In genomic region chr2:105421053-105421452, GRCh38 we compare ENCODE assay signal across 14 cellular contexts. TPM values are rescaled to one million over a fixed set of nuclear protein-coding genes. Genes with fewer than 3 reads are reported as not detected.
DNase-seq lines count a peak whose midpoint lies in the region; ATAC-seq and TF ChIP-seq lines count a peak whose summit lies in the region.
"Had no signal": no experiment of that assay in that cellular context is flagged by ENCODE, and none has a peak within 500 bp of the region (broad histone marks: within the 10 kb centered on the region; RNA-seq: fewer than 3 reads in every experiment).

No MANE protein-coding gene starts in this region.

- peak; percentile 24 for ATAC-seq in Right ventricle myocardium inferior

- TF ChIP-seq CTCF in right atrium auricular region (IDR thresholded peaks at IDR 0.05) = no peak
- no peak for TF ChIP-seq CTCF in liver (IDR thresholded peaks at IDR 0.05; ENCODE audit: low read depth, low read length, missing input control)

- no peak overlapping the region for H3K9ac ChIP-seq in liver (ENCODE audit: low read depth in 1 of 2, low read length in 2 of 2)
- H3K9ac ChIP-seq: BLaER1 had no signal

- intact Hi-C loops in Right ventricle myocardium inferior (cut with DNase I) (no loop called here), cardiac septum (cut with DNase I) (no loop called here)

- no peaks in the 10 kb centered on the region for H3K27me3 ChIP-seq in right atrium auricular region
- H3K27me3 ChIP-seq in liver (ENCODE audit: control insufficient read depth in 4 of 4, insufficient read depth in 4 of 4, low read length in 3 of 4) = no peaks in the 10 kb centered on the region
- H3K27me3 ChIP-seq: BLaER1 had no signal

- TF ChIP-seq RAD21 in liver (IDR thresholded peaks at IDR 0.05) = peak; percentile 71 to 72

- no peak for DNase-seq in Right ventricle myocardium inferior (ENCODE audit: missing footprints)
- no peak for DNase-seq in cardiac septum (ENCODE audit: low spot score)
- DNase-seq in right atrium auricular region (ENCODE audit: low spot score) = peak; percentile 26
- DNase-seq in NCI-H2227 (lab: John Stamatoyannopoulos, UW; ENCODE audit: unreplicated experiment) = no peak
- no peak for DNase-seq in GM19240 (ENCODE audit: insufficient read length, low spot score)
- no peak for DNase-seq in Kasumi-1 (lab: John Stamatoyannopoulos, UW)
- DNase-seq: Caco-2; CD8-positive, alpha-beta memory T cell; DND-41; GDM1 had no signal

- no peaks in the 10 kb centered on the region for H3K4me1 ChIP-seq in right atrium auricular region
- peaks cover 2 to 19% (median 12%) of the 10 kb centered on the region in 4 donors for H3K4me1 ChIP-seq in liver (ENCODE audit: control insufficient read depth in 4 of 4, insufficient read depth in 4 of 4, low read length in 3 of 4)
- H3K4me1 ChIP-seq: Caco-2, HAP-1 had no signal

- H3K36me3 ChIP-seq in right atrium auricular region (no peaks in the 10 kb centered on the region), liver (ENCODE audit: control insufficient read depth in 4 of 4, insufficient read depth in 3 of 4, low read depth in 1 of 4, low read length in 3 of 4) (no peaks in the 10 kb centered on the region)
- H3K36me3 ChIP-seq: BLaER1, HAP-1 had no signal

- WGBS in liver = 26% methylated on average over 2 of the region's 2 CpGs

- no peak overlapping the region for H3K27ac ChIP-seq in right atrium auricular region
- H3K27ac ChIP-seq in liver (ENCODE audit: low read depth in 1 of 2, low read length in 2 of 2) = peak overlapping the region; percentile 0 to 46
- H3K27ac ChIP-seq: 22Rv1, BLaER1 had no signal

- H3K9me3 ChIP-seq in right atrium auricular region (no peaks in the 10 kb centered on the region), liver (ENCODE audit: control insufficient read depth in 4 of 4, low read length in 3 of 4) (peaks cover 0 to 4% (median 1%) of the 10 kb centered on the region in 4 donors)
- H3K9me3 ChIP-seq: Caco-2, HAP-1 had no signal

- no peak overlapping the region for H3K4me3 ChIP-seq in right atrium auricular region
- no peak overlapping the region for H3K4me3 ChIP-seq in liver (ENCODE audit: low read depth in 1 of 3, low read length in 3 of 3)
- H3K4me3 ChIP-seq: BLaER1, HAP-1 had no signal

TF ChIP-seq in liver, 16 proteins besides CTCF, POLR2A, EP300 and RAD21:
- TF ChIP-seq FOXA1 (IDR thresholded peaks at IDR 0.05) (peak; percentile 89), REST (IDR thresholded peaks at IDR 0.05) (peak; percentile 92), TAF1 (conservative IDR thresholded peaks at IDR 0.05) (no peak), SP1 (IDR thresholded peaks at IDR 0.05) (peak; percentile 99), YY1 (IDR thresholded peaks at IDR 0.05) (peak; percentile 87), MAX (IDR thresholded peaks at IDR 0.05) (peak; percentile 98), RXRA (IDR thresholded peaks at IDR 0.05) (peak; percentile 99 to 100), FOXA2 (IDR thresholded peaks at IDR 0.05) (peak; percentile 78), HNF4G (IDR thresholded peaks at IDR 0.05) (peak; percentile 96), ATF3 (IDR thresholded peaks at IDR 0.05) (peak; percentile 75), JUND (IDR thresholded peaks at IDR 0.05) (peak; percentile 82 to 96), NR2F2 (IDR thresholded peaks at IDR 0.05) (peak; percentile 99), EGR1 (IDR thresholded peaks at IDR 0.05; ENCODE audit: low read depth in 2 of 2) (peak in 1 of 2 donors; percentile 52), HNF4A (conservative IDR thresholded peaks at IDR 0.05) (peak; percentile 99 to 100), GABPA (IDR thresholded peaks at IDR 0.05 in 1 of 2, conservative IDR thresholded peaks at IDR 0.05 in 1 of 2) (peak in 1 of 2 donors; percentile 34), ZBTB33 (IDR thresholded peaks at IDR 0.05) (peak; percentile 90)

RNA-seq across cellular contexts. Expression of gene FHL2, which starts 22.2 kb away (rescaled TPM):
- total RNA-seq in Right ventricle myocardium inferior (1,619 TPM), cardiac septum (467 TPM), right atrium auricular region (100 to 1,000 TPM; 141 to 356 TPM), liver (1 to 10 TPM; 4.7 to 8.3 TPM)
- polyA plus RNA-seq in liver = 1 to 10 TPM; 3.9 to 9.0 TPM

Comparison
In these comparisons a context has a peak if more than half of its experiments do, and no peak if none do; other contexts are left out.
1. H3K27ac ChIP-seq: peak in liver (2 of 2); none in right atrium auricular region (0 of 2).
2. RNA of gene FHL2, which starts 22.2 kb away (total RNA-seq): 1,619 TPM in Right ventricle myocardium inferior (single experiment), 467 TPM in cardiac septum (single experiment) and 141 to 356 TPM in right atrium auricular region; 4.7 to 8.3 TPM in liver; every median in the first group is over 10 times any median in the second.